8 cellular contexts compared by ENCODE assay signal in genomic region chr11:63945482-63946163, GRCh38. TPM values are rescaled to one million over a fixed set of nuclear protein-coding genes. Genes with fewer than 3 reads are reported as not detected.
DNase-seq lines count a peak whose midpoint lies in the region; ATAC-seq, FAIRE-seq and TF ChIP-seq lines count a peak whose summit lies in the region.

No MANE protein-coding gene starts in this region.

- no peak overlapping the region for H3K4me3 Mint-ChIP-seq in stimulated activated memory B cell treated with anti-CD40 and anti-IgM and Interleukin-4, amounts not matched to agents 10 μg/mL and 1 μg/mL and 100 μg/mL, for 72 hours

- peaks cover 6 to 12% (median 10%) of the 10 kb centered on the region in 4 donors for H3K4me1 ChIP-seq in liver (ENCODE audit: control insufficient read depth in 4 of 4, insufficient read depth in 4 of 4, low read length in 3 of 4)

- H3K36me3 ChIP-seq in liver (ENCODE audit: control insufficient read depth in 4 of 4, insufficient read depth in 3 of 4, low read depth in 1 of 4, low read length in 3 of 4), result peaks cover 0 to 3% (median 0%) of the 10 kb centered on the region in 4 donors

- H3K27me3 ChIP-seq in AG04450 (ENCODE audit: control insufficient read depth, insufficient read depth, low read length), result no peaks in the 10 kb centered on the region
- H3K27me3 ChIP-seq in liver (ENCODE audit: control insufficient read depth in 4 of 4, insufficient read depth in 4 of 4, low read length in 3 of 4), result no peaks in the 10 kb centered on the region

- no peak overlapping the region for H3K4me3 ChIP-seq in AG04450 (ENCODE audit: low read depth, low read length)
- H3K4me3 ChIP-seq in liver (ENCODE audit: low read depth in 1 of 3, low read length in 3 of 3), result no peak overlapping the region

- no peak overlapping the region for H3K9ac ChIP-seq in liver (ENCODE audit: low read depth in 1 of 2, low read length in 2 of 2)

- CTCF ChIA-PET in AG04450 (lab: Charles Lee), result interaction anchor here (0.5 to 8.2 kb wide), 36 partner anchors 10 to 467 kb away, joined by 3 to 256 read pairs (median 5); partner anchors contain the start of genes MARK2, RCOR2 and ZFTA

- POLR2A ChIA-PET in AG04450 (lab: Yijun Ruan, JAX), result interaction anchor here (0.5 to 1.0 kb wide), 5 partner anchors 28 to 175 kb away, joined by 3 to 6 read pairs (median 4); partner anchors contain the start of gene RCOR2

- peak; percentile 27 for DNase-seq in AG04450 (ENCODE audit: low read depth, low spot score)
- peak; percentile 33 for DNase-seq in GM18507 (ENCODE audit: extremely low spot score, insufficient read length, low read depth)
- peak; percentile 80 for DNase-seq in NCI-H2196 (lab: John Stamatoyannopoulos, UW; ENCODE audit: unreplicated experiment)
- DNase-seq in activated CD4-positive, alpha-beta T cell treated with anti-CD3 and anti-CD28 coated beads for 1 hour, result peak; percentile 33
- DNase-seq in dedifferentiated amniotic fluid mesenchymal stem cell (ENCODE audit: extremely low spot score), result peak; percentile 58
- peak; percentile 35 to 37 for DNase-seq in stimulated activated CD4-positive, alpha-beta T cell treated with anti-CD3 and anti-CD28 coated beads, Interleukin-2, amount 100 ng/mL, for 48 hours

- H3K27ac ChIP-seq in AG04450 (ENCODE audit: low read depth, low read length) (peak overlapping the region; percentile 21), liver (ENCODE audit: low read depth in 1 of 2, low read length in 2 of 2) (peak overlapping the region in 1 of 2 donors; percentile 5)

- H3K36me3 Mint-ChIP-seq in stimulated activated memory B cell treated with anti-CD40 and anti-IgM and Interleukin-4, amounts not matched to agents 10 μg/mL and 1 μg/mL and 100 μg/mL, for 72 hours, result peaks cover 10% of the 10 kb centered on the region

- peak; percentile 49 for FAIRE-seq in GM18507 (lab: Jason Lieb, UNC)

- H3K9me3 ChIP-seq in AG04450 (ENCODE audit: control insufficient read depth, insufficient read depth, low read length) (no peaks in the 10 kb centered on the region), liver (ENCODE audit: control insufficient read depth in 4 of 4, low read length in 3 of 4) (no peaks in the 10 kb centered on the region)

- no peak overlapping the region for H3K27ac Mint-ChIP-seq in stimulated activated memory B cell treated with anti-CD40 and anti-IgM and Interleukin-4, amounts not matched to agents 10 μg/mL and 1 μg/mL and 100 μg/mL, for 72 hours

- peaks cover 27% of the 10 kb centered on the region for H3K4me1 Mint-ChIP-seq in stimulated activated memory B cell treated with anti-CD40 and anti-IgM and Interleukin-4, amounts not matched to agents 10 μg/mL and 1 μg/mL and 100 μg/mL, for 72 hours

- peak; percentile 92 to 96 for TF ChIP-seq RAD21 in liver (IDR thresholded peaks at IDR 0.05)

- 42% methylated on average over 14 of the region's 14 CpGs for WGBS in liver

- H3K27me3 Mint-ChIP-seq in stimulated activated memory B cell treated with anti-CD40 and anti-IgM and Interleukin-4, amounts not matched to agents 10 μg/mL and 1 μg/mL and 100 μg/mL, for 72 hours, result no peaks in the 10 kb centered on the region

- peak; percentile 69 for TF ChIP-seq CTCF in AG04450 (IDR thresholded peaks at IDR 0.05; ENCODE audit: low read depth, low read length)
- peak; percentile 92 for TF ChIP-seq CTCF in liver (IDR thresholded peaks at IDR 0.05; ENCODE audit: low read depth, low read length, missing input control)

- no peak for ATAC-seq in stimulated activated memory B cell treated with anti-CD40 and anti-IgM and Interleukin-4, amounts not matched to agents 10 μg/mL and 1 μg/mL and 100 μg/mL, for 72 hours

- no peaks in the 10 kb centered on the region for H3K9me3 Mint-ChIP-seq in stimulated activated memory B cell treated with anti-CD40 and anti-IgM and Interleukin-4, amounts not matched to agents 10 μg/mL and 1 μg/mL and 100 μg/mL, for 72 hours

TF ChIP-seq in liver, 16 proteins besides CTCF, POLR2A, EP300 and RAD21:
- peak in 1 of 2 donors; percentile 22 for TF ChIP-seq RXRA (IDR thresholded peaks at IDR 0.05)
- no peak for TF ChIP-seq HNF4G (IDR thresholded peaks at IDR 0.05)

RNA-seq across cellular contexts. Expression of gene NAA40, which starts 6.8 kb away (rescaled TPM):
- polyA plus RNA-seq in AG04450 (2011; rRNA removed), result 17.4 and 18.0 TPM in 2 replicates
- 12.0 and 14.2 TPM in 2 replicates for polyA minus RNA-seq in AG04450 (2011; rRNA and poly(A)+ RNA removed)
- total RNA-seq in liver, result 1 to 10 TPM; 5.4 to 7.3 TPM
- polyA plus RNA-seq in liver, result 1 to 10 TPM; 3.0 to 4.1 TPM

RNA-seq across cellular contexts. Expression of gene RCOR2, which starts 28.7 kb away (rescaled TPM):
- polyA plus RNA-seq in AG04450 (2011; rRNA removed) (4.4 and 5.2 TPM in 2 replicates), liver (under 1 TPM in 1 of 2 donors, not detected in 1; 0.05 TPM)
- 6.6 TPM in 2 replicates for polyA minus RNA-seq in AG04450 (2011; rRNA and poly(A)+ RNA removed)
- under 1 TPM in 1 of 2 donors, not detected in 1; 0.19 TPM for total RNA-seq in liver

RNA-seq across cellular contexts. Expression of gene COX8A, which starts 28.8 kb away (rescaled TPM):
- polyA plus RNA-seq in AG04450 (2011; rRNA removed) (200 and 346 TPM in 2 replicates), liver (100 to 1,000 TPM; 359 to 586 TPM)
- 158 and 226 TPM in 2 replicates for polyA minus RNA-seq in AG04450 (2011; rRNA and poly(A)+ RNA removed)
- total RNA-seq in liver, result 100 to 1,000 TPM; 250 to 368 TPM

RNA-seq across cellular contexts. Expression of gene OTUB1, which starts 40.6 kb away (rescaled TPM):
- polyA plus RNA-seq in AG04450 (2011; rRNA removed) (99.0 and 105 TPM in 2 replicates), liver (10 to 100 TPM; 35.1 to 44.6 TPM)
- 59.4 and 75.4 TPM in 2 replicates for polyA minus RNA-seq in AG04450 (2011; rRNA and poly(A)+ RNA removed)
- 10 to 100 TPM; 18.8 to 21.9 TPM for total RNA-seq in liver

Comparison
In these comparisons a context has a peak if more than half of its experiments do, and no peak if none do; other contexts are left out.
1. DNase-seq: peak in every context shown above with its lines; median percentile 80 in NCI-H2196; 58 in dedifferentiated amniotic fluid mesenchymal stem cell; 36 in stimulated activated CD4-positive, alpha-beta T cell treated with anti-CD3 and anti-CD28 coated beads, Interleukin-2, amount 100 ng/mL, for 48 hours; 33 in GM18507; 33 in activated CD4-positive, alpha-beta T cell treated with anti-CD3 and anti-CD28 coated beads for 1 hour; 27 in AG04450.